16 cellular contexts compared by ENCODE assay signal in the genomic region with DNA sequence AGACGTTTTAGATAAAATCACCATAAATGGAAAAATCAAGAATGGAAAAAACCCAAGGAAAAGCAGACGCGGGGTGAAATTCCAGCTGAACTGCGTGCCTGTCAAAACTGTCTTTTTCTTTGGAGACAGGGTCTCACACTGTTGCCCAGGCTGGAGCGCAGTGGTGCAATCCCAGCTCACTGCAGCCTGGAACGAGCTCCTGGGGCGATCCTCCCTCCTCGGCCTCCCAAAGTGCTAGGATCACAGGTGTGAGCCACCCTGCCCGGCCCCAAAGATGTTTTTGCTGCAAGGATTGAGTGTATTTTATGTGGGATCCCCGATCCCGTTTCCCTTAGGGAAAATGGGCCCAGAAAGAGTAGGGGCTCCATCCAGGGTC. TPM values are rescaled to one million over a fixed set of nuclear protein-coding genes. Genes with fewer than 3 reads are reported as not detected.
DNase-seq lines count a peak whose midpoint lies in the region; ATAC-seq and TF ChIP-seq lines count a peak whose summit lies in the region.
"Had no signal": no experiment of that assay in that cellular context is flagged by ENCODE, and none has a peak within 500 bp of the region (broad histone marks: within the 10 kb centered on the region; RNA-seq: fewer than 3 reads in every experiment).

No MANE protein-coding gene starts in this region.

- H3K4me1 Mint-ChIP-seq in activated CD4-positive, alpha-beta memory T cell treated with anti-CD3 and anti-CD28 coated beads, Interleukin-2, amount 10 ng/mL, durations not matched to agents 7 days and 5 days, result peaks cover 15% of the 10 kb centered on the region
- peaks cover 15% of the 10 kb centered on the region for H3K4me1 Mint-ChIP-seq in activated CD4-positive, alpha-beta memory T cell treated with anti-CD3 and anti-CD28 coated beads for 36 hours (ENCODE audit: low read depth)

- H3F3A ChIP-seq in Loucy (ENCODE audit: low read depth), result no peaks in the 10 kb centered on the region

- H3K4me3 ChIP-seq in Loucy (ENCODE audit: low read length, poor library complexity, severe bottlenecking) (no peak overlapping the region), iPS-18a (ENCODE audit: low read length) (peak overlapping the region; percentile 50), rectal smooth muscle tissue (ENCODE audit: low read length) (peak overlapping the region; percentile 44)

- H3K4me3 Mint-ChIP-seq in activated CD4-positive, alpha-beta memory T cell treated with anti-CD3 and anti-CD28 coated beads, Interleukin-2, amount 10 ng/mL, durations not matched to agents 7 days and 5 days, result peak overlapping the region; percentile 15
- no peak overlapping the region for H3K4me3 Mint-ChIP-seq in activated CD4-positive, alpha-beta memory T cell treated with anti-CD3 and anti-CD28 coated beads for 36 hours
- H3K4me3 Mint-ChIP-seq: activated T-helper 1 cell treated with anti-CD3 and anti-CD28 coated beads, Interleukin-12 subunit alpha, Interleukin-12 subunit beta, Interleukin-2, Interleukin-4 antibody, amounts not matched to agents 30 ng/mL and 10 ng/mL and 1 ng/mL, durations not matched to agents 14 hours and 24 hours and 36 hours had no signal

- peaks cover 6% of the 10 kb centered on the region for H3K27me3 Mint-ChIP-seq in activated CD4-positive, alpha-beta memory T cell treated with anti-CD3 and anti-CD28 coated beads, Interleukin-2, amount 10 ng/mL, durations not matched to agents 7 days and 5 days
- no peaks in the 10 kb centered on the region for H3K27me3 Mint-ChIP-seq in activated CD4-positive, alpha-beta memory T cell treated with anti-CD3 and anti-CD28 coated beads for 36 hours

- H3K9me3 ChIP-seq in Loucy (ENCODE audit: insufficient read depth, low read depth, low read length) (no peaks in the 10 kb centered on the region), iPS-18a (ENCODE audit: control insufficient read depth, low read depth, low read length) (no peaks in the 10 kb centered on the region)

- no peaks in the 10 kb centered on the region for H3K36me3 Mint-ChIP-seq in activated CD4-positive, alpha-beta memory T cell treated with anti-CD3 and anti-CD28 coated beads, Interleukin-2, amount 10 ng/mL, durations not matched to agents 7 days and 5 days (ENCODE audit: low read depth)
- H3K36me3 Mint-ChIP-seq in activated CD4-positive, alpha-beta memory T cell treated with anti-CD3 and anti-CD28 coated beads for 36 hours, result no peaks in the 10 kb centered on the region

- no peak for TF ChIP-seq CTCF in Loucy (conservative IDR thresholded peaks at IDR 0.05; ENCODE audit: low read length)

- H3K79me2 ChIP-seq in Loucy (ENCODE audit: insufficient read depth, low read length), result no peaks in the 10 kb centered on the region

- POLR2A ChIA-PET in activated CD4-positive, alpha-beta memory T cell treated with anti-CD3 and anti-CD28 coated beads, Interleukin-2, amount 10 ng/mL, durations not matched to agents 7 days and 5 days (lab: Charles Lee), result interaction anchor here (0.9 to 1.7 kb wide), 2 partner anchors 13 to 43 kb away, joined by 3 to 5 read pairs; no protein-coding TSS in a partner anchor
- POLR2A ChIA-PET in activated CD4-positive, alpha-beta memory T cell treated with anti-CD3 and anti-CD28 coated beads for 36 hours (lab: Charles Lee), result no interaction called here

- DNase-seq in activated CD4-positive, alpha-beta memory T cell treated with anti-CD3 and anti-CD28 coated beads, Interleukin-2, amount 10 ng/mL, durations not matched to agents 7 days and 5 days, result no peak
- DNase-seq in activated CD4-positive, alpha-beta memory T cell treated with anti-CD3 and anti-CD28 coated beads for 36 hours, result no peak
- no peak for DNase-seq in inferior parietal cortex (ENCODE audit: extremely low spot score)
- DNase-seq in NCI-H69 (lab: John Stamatoyannopoulos, UW), result no peak
- DNase-seq: activated CD4-positive, CD25-positive, alpha-beta regulatory T cell; brain microvascular endothelial cell; IMR-90; NCI-H1105 treated with DMSO at 0.1 percent for 48 hours; NCI-H446; small intestine had no signal

- H3K4me2 ChIP-seq in Loucy (ENCODE audit: low read depth, low read length, poor library complexity, severe bottlenecking), result peak overlapping the region; percentile 85

- intact Hi-C loops in activated CD4-positive, alpha-beta memory T cell treated with anti-CD3 and anti-CD28 coated beads for 36 hours (cut with micrococcal nuclease), result no loop called here

- CTCF ChIA-PET in activated CD4-positive, alpha-beta memory T cell treated with anti-CD3 and anti-CD28 coated beads, Interleukin-2, amount 10 ng/mL, durations not matched to agents 7 days and 5 days (lab: Charles Lee), result no interaction called here
- CTCF ChIA-PET in activated CD4-positive, alpha-beta memory T cell treated with anti-CD3 and anti-CD28 coated beads for 36 hours (lab: Charles Lee), result interaction anchor here (1.2 kb wide), 1 partner anchor 328 kb away, joined by 4 read pairs; no protein-coding TSS in a partner anchor

- H3K27me3 ChIP-seq in Loucy (ENCODE audit: insufficient read depth, low read length, poor library complexity, severe bottlenecking), result no peaks in the 10 kb centered on the region
- peaks cover 39% of the 10 kb centered on the region for H3K27me3 ChIP-seq in iPS-18a (ENCODE audit: control insufficient read depth, insufficient read depth, low read length)
- no peaks in the 10 kb centered on the region for H3K27me3 ChIP-seq in rectal smooth muscle tissue (ENCODE audit: control insufficient read depth, insufficient read depth, low read length)
- H3K27me3 ChIP-seq: brain microvascular endothelial cell had no signal

- H3K27ac ChIP-seq in iPS-18a (ENCODE audit: low read length), result no peak overlapping the region
- no peak overlapping the region for H3K27ac ChIP-seq in rectal smooth muscle tissue (ENCODE audit: low read depth, low read length)
- H3K27ac ChIP-seq: brain microvascular endothelial cell had no signal

- no peak overlapping the region for H3K27ac Mint-ChIP-seq in activated CD4-positive, alpha-beta memory T cell treated with anti-CD3 and anti-CD28 coated beads, Interleukin-2, amount 10 ng/mL, durations not matched to agents 7 days and 5 days
- no peak overlapping the region for H3K27ac Mint-ChIP-seq in activated CD4-positive, alpha-beta memory T cell treated with anti-CD3 and anti-CD28 coated beads for 36 hours
- H3K27ac Mint-ChIP-seq: activated T-helper 1 cell treated with anti-CD3 and anti-CD28 coated beads, Interleukin-12 subunit alpha, Interleukin-12 subunit beta, Interleukin-2, Interleukin-4 antibody, amounts not matched to agents 30 ng/mL and 10 ng/mL and 1 ng/mL, durations not matched to agents 14 hours and 24 hours and 36 hours had no signal

- ATAC-seq in GM21528 (IDR thresholded peaks at IDR 0.05; ENCODE audit: low FRiP score, unreplicated experiment), result no peak

- no peak overlapping the region for H2AFZ ChIP-seq in Loucy (ENCODE audit: low read length)

- H3K4me1 ChIP-seq in Loucy (ENCODE audit: insufficient read depth, low read length, poor library complexity, severe bottlenecking), result peaks cover 16% of the 10 kb centered on the region
- no peaks in the 10 kb centered on the region for H3K4me1 ChIP-seq in iPS-18a (ENCODE audit: control insufficient read depth, low read depth, low read length)
- H3K4me1 ChIP-seq in rectal smooth muscle tissue (ENCODE audit: control insufficient read depth, insufficient read depth, low read length), result no peaks in the 10 kb centered on the region

- H4K20me1 ChIP-seq in Loucy (ENCODE audit: insufficient read depth, low read length, poor library complexity, severe bottlenecking), result no peaks in the 10 kb centered on the region

- H3K9me2 ChIP-seq in Loucy (replicated peaks; ENCODE audit: low read depth, low read length), result no peaks in the 10 kb centered on the region

- peak overlapping the region; percentile 73 for H3K9ac ChIP-seq in Loucy (ENCODE audit: low read depth, low read length, poor library complexity, severe bottlenecking)
- no peak overlapping the region for H3K9ac ChIP-seq in iPS-18a (ENCODE audit: low read length)
- no peak overlapping the region for H3K9ac ChIP-seq in rectal smooth muscle tissue (ENCODE audit: low read length)

- H3K9me3 Mint-ChIP-seq in activated CD4-positive, alpha-beta memory T cell treated with anti-CD3 and anti-CD28 coated beads, Interleukin-2, amount 10 ng/mL, durations not matched to agents 7 days and 5 days, result no peaks in the 10 kb centered on the region
- H3K9me3 Mint-ChIP-seq in activated CD4-positive, alpha-beta memory T cell treated with anti-CD3 and anti-CD28 coated beads for 36 hours, result no peaks in the 10 kb centered on the region
- H3K9me3 Mint-ChIP-seq: activated T-helper 1 cell treated with anti-CD3 and anti-CD28 coated beads, Interleukin-12 subunit alpha, Interleukin-12 subunit beta, Interleukin-2, Interleukin-4 antibody, amounts not matched to agents 30 ng/mL and 10 ng/mL and 1 ng/mL, durations not matched to agents 14 hours and 24 hours and 36 hours had no signal

- H3K36me3 ChIP-seq in Loucy (ENCODE audit: insufficient read depth, low read length) (no peaks in the 10 kb centered on the region), iPS-18a (ENCODE audit: control insufficient read depth, low read depth, low read length) (no peaks in the 10 kb centered on the region), rectal smooth muscle tissue (ENCODE audit: control insufficient read depth, insufficient read depth, low read length) (no peaks in the 10 kb centered on the region)
- H3K36me3 ChIP-seq: brain microvascular endothelial cell had no signal

RNA-seq across cellular contexts. Expression of gene PEAK3, which starts 0.9 kb away (rescaled TPM):
- under 1 TPM; 0.70 to 0.88 TPM for total RNA-seq in activated CD4-positive, alpha-beta memory T cell treated with anti-CD3 and anti-CD28 coated beads, Interleukin-2, amount 10 ng/mL, durations not matched to agents 7 days and 5 days
- total RNA-seq in activated CD4-positive, alpha-beta memory T cell treated with anti-CD3 and anti-CD28 coated beads for 36 hours, result not detected
- total RNA-seq: A673 had no signal

RNA-seq across cellular contexts. Expression of gene LINGO3, which starts 25.1 kb away (rescaled TPM):
- under 1 TPM; 0.40 to 0.63 TPM for total RNA-seq in activated CD4-positive, alpha-beta memory T cell treated with anti-CD3 and anti-CD28 coated beads, Interleukin-2, amount 10 ng/mL, durations not matched to agents 7 days and 5 days
- total RNA-seq in activated CD4-positive, alpha-beta memory T cell treated with anti-CD3 and anti-CD28 coated beads for 36 hours, result under 1 TPM in 1 of 2 experiments, not detected in 1; 0.10 TPM
- total RNA-seq: A673, IMR-90 had no signal

RNA-seq across cellular contexts. Expression of gene JSRP1, which starts 26.6 kb away (rescaled TPM):
- 1 to 10 TPM in 1 of 2 experiments, under 1 TPM in 1; 0.73 to 1.3 TPM for total RNA-seq in activated CD4-positive, alpha-beta memory T cell treated with anti-CD3 and anti-CD28 coated beads, Interleukin-2, amount 10 ng/mL, durations not matched to agents 7 days and 5 days
- total RNA-seq in activated CD4-positive, alpha-beta memory T cell treated with anti-CD3 and anti-CD28 coated beads for 36 hours, result 1 to 10 TPM in 1 of 2 experiments, under 1 TPM in 1; 0.56 to 1.2 TPM
- total RNA-seq: activated T-helper 1 cell treated with anti-CD3 and anti-CD28 coated beads, Interleukin-12 subunit alpha, Interleukin-12 subunit beta, Interleukin-2, Interleukin-4 antibody, amounts not matched to agents 30 ng/mL and 10 ng/mL and 1 ng/mL, durations not matched to agents 14 hours and 24 hours and 36 hours; IMR-90 had no signal

RNA-seq across cellular contexts. Expression of gene AMH, which starts 33.7 kb away (rescaled TPM):
- total RNA-seq in activated CD4-positive, alpha-beta memory T cell treated with anti-CD3 and anti-CD28 coated beads, Interleukin-2, amount 10 ng/mL, durations not matched to agents 7 days and 5 days, result 1 to 10 TPM; 4.6 to 7.6 TPM
- total RNA-seq in activated CD4-positive, alpha-beta memory T cell treated with anti-CD3 and anti-CD28 coated beads for 36 hours, result 1 to 10 TPM; 2.8 to 3.4 TPM
- total RNA-seq: IMR-90 had no signal

RNA-seq across cellular contexts. Expression of gene LSM7, which starts 45.5 kb away (rescaled TPM):
- total RNA-seq in activated CD4-positive, alpha-beta memory T cell treated with anti-CD3 and anti-CD28 coated beads, Interleukin-2, amount 10 ng/mL, durations not matched to agents 7 days and 5 days, result 100 to 1,000 TPM; 110 to 115 TPM
- 100 to 1,000 TPM; 137 to 144 TPM for total RNA-seq in activated CD4-positive, alpha-beta memory T cell treated with anti-CD3 and anti-CD28 coated beads for 36 hours
